In the genomic region with DNA sequence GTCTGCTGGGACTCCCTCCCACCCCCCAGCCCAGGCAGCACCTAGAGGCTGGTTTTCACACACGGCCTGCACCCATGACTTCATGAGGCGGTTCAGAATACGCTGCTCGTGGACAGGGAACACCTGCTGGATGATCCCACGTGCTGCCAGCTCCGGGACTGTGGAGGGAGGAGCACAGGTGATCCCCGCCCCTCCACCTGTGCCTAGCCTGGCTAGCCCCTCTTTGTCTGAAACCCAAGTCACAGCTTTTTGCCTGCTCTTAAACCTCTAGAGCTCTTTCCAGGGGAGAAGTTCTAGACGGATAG, we compare ENCODE assay signal across 10 cellular contexts.
"Had no signal": no experiment of that assay in that cellular context is flagged by ENCODE, and none has a peak within 500 bp of the region (broad histone marks: within the 10 kb centered on the region; RNA-seq: fewer than 3 reads in every experiment).

No MANE protein-coding gene starts in this region.

- DNase-seq: activated CD4-positive, alpha-beta T cell treated with anti-CD3 and anti-CD28 coated beads, Interleukin-2, amount 50 U/mL, for 4 hours; activated T-cell treated with anti-CD3 and anti-CD28 coated beads, Interleukin-2, amount 50 U/mL, for 1 hour; dermis blood vessel endothelial cell; hippocampal formation; lower lobe of right lung; nucleus accumbens; stimulated activated CD4-positive, alpha-beta T cell treated with anti-CD3 and anti-CD28 coated beads, Interleukin-1b, Interleukin-23, amount 100 ng/mL, for 48 hours; stimulated activated naive B cell treated with anti-CD40 and anti-IgM and Interleukin-4, amounts not matched to agents 10 μg/mL and 1 μg/mL and 100 μg/mL, for 72 hours had no signal

- H3K4me3 ChIP-seq: lower lobe of right lung, tibial nerve had no signal

- H3K36me3 ChIP-seq: lower lobe of right lung had no signal

- H3K9me3 ChIP-seq: lower lobe of right lung, tibial nerve had no signal

- H3K27ac ChIP-seq: lower lobe of right lung, tibial nerve had no signal

- ATAC-seq: lower lobe of right lung; right cardiac atrium; stimulated activated naive B cell treated with anti-CD40 and anti-IgM and Interleukin-4, amounts not matched to agents 10 μg/mL and 1 μg/mL and 100 μg/mL, for 72 hours had no signal

- H3K27me3 ChIP-seq: tibial nerve had no signal
